In genomic region chr4:146029147-146029546, GRCh38 we compare ENCODE assay signal across 9 cellular contexts.
DNase-seq lines count a peak whose midpoint lies in the region; ATAC-seq lines count a peak whose summit lies in the region.
"Had no signal": no experiment of that assay in that cellular context is flagged by ENCODE, and none has a peak within 500 bp of the region (broad histone marks: within the 10 kb centered on the region; RNA-seq: fewer than 3 reads in every experiment).

No MANE protein-coding gene starts in this region.

- no peaks in the 10 kb centered on the region for H3K9me2 ChIP-seq in Karpas-422 (replicated peaks; ENCODE audit: insufficient read depth, low read length)

- H3K9ac ChIP-seq in Karpas-422 (ENCODE audit: low read length) = no peak overlapping the region

- H3K36me3 ChIP-seq in Karpas-422 (ENCODE audit: insufficient read depth, low read length) = no peaks in the 10 kb centered on the region
- H3K36me3 ChIP-seq: esophagus squamous epithelium had no signal

- intact Hi-C loops in sciatic nerve (cut with DNase I) = no loop called here

- DNase-seq in Karpas-422 (no peak), renal cortical epithelial cell (ENCODE audit: low read depth) (peak; percentile 25), HPDE6-E6E7 (ENCODE audit: extremely low spot score) (no peak), sciatic nerve (ENCODE audit: low spot score) (no peak)
- DNase-seq: esophagus squamous epithelium, NCI-H69 had no signal

- peak overlapping the region; percentile 69 for H2AFZ ChIP-seq in Karpas-422 (ENCODE audit: low read length)

- peak overlapping the region; percentile 51 for H3K4me2 ChIP-seq in Karpas-422 (ENCODE audit: low read depth, low read length, poor library complexity, severe bottlenecking)

- no peaks in the 10 kb centered on the region for H3K79me2 ChIP-seq in Karpas-422 (ENCODE audit: low read length)

- ATAC-seq in GM18870 (IDR thresholded peaks at IDR 0.05; ENCODE audit: unreplicated experiment) (peak; percentile 40), HG02588 (IDR thresholded peaks at IDR 0.05; ENCODE audit: unreplicated experiment) (peak; percentile 60), esophagus mucosa (no peak), sciatic nerve (no peak)

- no peak overlapping the region for H3K27ac ChIP-seq in Karpas-422 (ENCODE audit: low read length)
- H3K27ac ChIP-seq: esophagus squamous epithelium had no signal

- no peaks in the 10 kb centered on the region for H3K9me3 ChIP-seq in Karpas-422 (ENCODE audit: low read length)
- H3K9me3 ChIP-seq: esophagus squamous epithelium had no signal

- H4K20me1 ChIP-seq in Karpas-422 (ENCODE audit: insufficient read depth, low read depth, low read length) = no peaks in the 10 kb centered on the region

- no peaks in the 10 kb centered on the region for H3K27me3 ChIP-seq in Karpas-422 (ENCODE audit: low read length)
- H3K27me3 ChIP-seq: esophagus squamous epithelium had no signal

- H3K4me3 ChIP-seq in Karpas-422 (ENCODE audit: low read length) = no peak overlapping the region
- H3K4me3 ChIP-seq: esophagus squamous epithelium had no signal

- H3K4me1 ChIP-seq in Karpas-422 (ENCODE audit: low read length) = peaks cover 61% of the 10 kb centered on the region

Comparison
In these comparisons a context has a peak if more than half of its experiments do, and no peak if none do; other contexts are left out.
1. ATAC-seq: peak in GM18870 (single experiment) and HG02588 (single experiment); none in esophagus mucosa (single experiment) and sciatic nerve (single experiment).